23 cellular contexts compared by ENCODE assay signal in genomic region chr7:145511014-145511413, GRCh38.
"Had no signal": no experiment of that assay in that cellular context is flagged by ENCODE, and none has a peak within 500 bp of the region (broad histone marks: within the 10 kb centered on the region; RNA-seq: fewer than 3 reads in every experiment).

No MANE protein-coding gene starts in this region.

- DNase-seq: activated CD8-positive, alpha-beta memory T cell treated with anti-CD3 and anti-CD28 coated beads for 24 hours; activated CD8-positive, alpha-beta memory T cell treated with anti-CD3 and anti-CD28 coated beads, Interleukin-2, amount 50 U/mL, for 4 hours; activated T-cell treated with anti-CD3 and anti-CD28 coated beads, Interleukin-2, amount 50 U/mL, for 24 hours; central memory CD4-positive, alpha-beta T cell; dermis blood vessel endothelial cell; effector CD8-positive, alpha-beta T cell; erythroblast; foreskin fibroblast; kidney; lower lobe of right lung; naive thymus-derived CD8-positive, alpha-beta T cell; small intestine; stimulated activated CD4-positive, alpha-beta T cell treated with anti-CD3 and anti-CD28 coated beads, Interleukin-2, amount 100 ng/mL, for 24 hours; trophoblast cell; WERI-Rb-1 had no signal

- H3K4me1 Mint-ChIP-seq: activated T-helper 17 cell treated with anti-CD3 and anti-CD28 coated beads, Interleukin-2, amount 50 U/mL, for 72 hours; mesothelial cell of epicardium; naive thymus-derived CD8-positive, alpha-beta T cell; neural progenitor cell; stimulated activated memory B cell treated with anti-CD40 and anti-IgM and Interleukin-4, amounts not matched to agents 10 μg/mL and 1 μg/mL and 100 μg/mL, for 72 hours had no signal

- H3K27ac Mint-ChIP-seq: activated naive CD4-positive, alpha-beta T cell treated with anti-CD3 and anti-CD28 coated beads, Interleukin-2, amount 50 U/mL, for 72 hours; activated T-cell treated with anti-CD3 and anti-CD28 coated beads, Interleukin-2, amount 50 U/mL, for 24 hours; activated T-helper 17 cell treated with anti-CD3 and anti-CD28 coated beads, Interleukin-2, amount 50 U/mL, for 72 hours; mesothelial cell of epicardium; naive thymus-derived CD8-positive, alpha-beta T cell; neural progenitor cell; stimulated activated memory B cell treated with anti-CD40 and anti-IgM and Interleukin-4, amounts not matched to agents 10 μg/mL and 1 μg/mL and 100 μg/mL, for 72 hours had no signal

- H3K4me3 ChIP-seq: ascending aorta, lower lobe of right lung, neural progenitor cell, vagina had no signal

- H3K27me3 Mint-ChIP-seq: activated T-cell treated with anti-CD3 and anti-CD28 coated beads, Interleukin-2, amount 50 U/mL, for 24 hours; activated T-helper 17 cell treated with anti-CD3 and anti-CD28 coated beads, Interleukin-2, amount 50 U/mL, for 72 hours; naive thymus-derived CD8-positive, alpha-beta T cell; stimulated activated memory B cell treated with anti-CD40 and anti-IgM and Interleukin-4, amounts not matched to agents 10 μg/mL and 1 μg/mL and 100 μg/mL, for 72 hours had no signal

- H3K27me3 ChIP-seq: ascending aorta, neural progenitor cell, vagina had no signal

- H3K9me3 Mint-ChIP-seq: neural progenitor cell had no signal

- H3K4me1 ChIP-seq: ascending aorta, lower lobe of right lung, neural progenitor cell, vagina had no signal

- H3K36me3 Mint-ChIP-seq: activated naive CD4-positive, alpha-beta T cell treated with anti-CD3 and anti-CD28 coated beads, Interleukin-2, amount 50 U/mL, for 72 hours; mesothelial cell of epicardium; naive thymus-derived CD8-positive, alpha-beta T cell; neural progenitor cell; stimulated activated memory B cell treated with anti-CD40 and anti-IgM and Interleukin-4, amounts not matched to agents 10 μg/mL and 1 μg/mL and 100 μg/mL, for 72 hours had no signal

- H3K27ac ChIP-seq: ascending aorta, lower lobe of right lung, neural progenitor cell, vagina, WERI-Rb-1 had no signal

- H3K4me3 Mint-ChIP-seq: activated T-cell treated with anti-CD3 and anti-CD28 coated beads, Interleukin-2, amount 50 U/mL, for 24 hours; activated T-helper 17 cell treated with anti-CD3 and anti-CD28 coated beads, Interleukin-2, amount 50 U/mL, for 72 hours; mesothelial cell of epicardium; naive thymus-derived CD8-positive, alpha-beta T cell; neural progenitor cell; stimulated activated memory B cell treated with anti-CD40 and anti-IgM and Interleukin-4, amounts not matched to agents 10 μg/mL and 1 μg/mL and 100 μg/mL, for 72 hours had no signal

- H3K9me3 ChIP-seq: ascending aorta, vagina had no signal

- ATAC-seq: activated naive CD4-positive, alpha-beta T cell treated with anti-CD3 and anti-CD28 coated beads, Interleukin-2, amount 50 U/mL, for 72 hours; activated T-helper 17 cell treated with anti-CD3 and anti-CD28 coated beads, Interleukin-2, amount 50 U/mL, for 72 hours; naive thymus-derived CD8-positive, alpha-beta T cell; sciatic nerve; stimulated activated memory B cell treated with anti-CD40 and anti-IgM and Interleukin-4, amounts not matched to agents 10 μg/mL and 1 μg/mL and 100 μg/mL, for 72 hours had no signal

- H3K36me3 ChIP-seq: ascending aorta, lower lobe of right lung, neural progenitor cell, vagina, WERI-Rb-1 had no signal
